1 cellular context compared by ENCODE assay signal in the genomic region with DNA sequence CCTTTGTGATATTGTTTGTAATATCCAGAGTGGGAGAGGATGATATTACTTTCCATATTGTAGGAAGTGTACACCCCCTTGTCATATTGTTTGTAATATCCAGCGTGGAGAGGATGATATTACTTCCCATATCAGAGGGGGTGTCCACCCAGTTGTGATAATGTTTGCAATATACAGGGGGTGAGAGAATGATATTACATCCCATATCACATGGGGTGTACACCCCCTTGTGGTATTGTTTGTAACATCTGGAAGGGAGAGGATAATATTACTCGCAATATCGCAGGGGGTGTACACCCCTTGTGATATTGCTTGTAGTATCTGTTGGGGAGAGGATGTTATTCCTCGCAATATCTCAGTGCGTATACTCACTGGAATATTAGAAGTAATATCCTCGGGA.
TF ChIP-seq lines count a peak whose summit lies in the region.

No MANE protein-coding gene starts in this region.

TF ChIP-seq in HCT116, 20 proteins besides CTCF, POLR2A, EP300 and RAD21 (continued from another document):
- TF ChIP-seq, protein P1, sequence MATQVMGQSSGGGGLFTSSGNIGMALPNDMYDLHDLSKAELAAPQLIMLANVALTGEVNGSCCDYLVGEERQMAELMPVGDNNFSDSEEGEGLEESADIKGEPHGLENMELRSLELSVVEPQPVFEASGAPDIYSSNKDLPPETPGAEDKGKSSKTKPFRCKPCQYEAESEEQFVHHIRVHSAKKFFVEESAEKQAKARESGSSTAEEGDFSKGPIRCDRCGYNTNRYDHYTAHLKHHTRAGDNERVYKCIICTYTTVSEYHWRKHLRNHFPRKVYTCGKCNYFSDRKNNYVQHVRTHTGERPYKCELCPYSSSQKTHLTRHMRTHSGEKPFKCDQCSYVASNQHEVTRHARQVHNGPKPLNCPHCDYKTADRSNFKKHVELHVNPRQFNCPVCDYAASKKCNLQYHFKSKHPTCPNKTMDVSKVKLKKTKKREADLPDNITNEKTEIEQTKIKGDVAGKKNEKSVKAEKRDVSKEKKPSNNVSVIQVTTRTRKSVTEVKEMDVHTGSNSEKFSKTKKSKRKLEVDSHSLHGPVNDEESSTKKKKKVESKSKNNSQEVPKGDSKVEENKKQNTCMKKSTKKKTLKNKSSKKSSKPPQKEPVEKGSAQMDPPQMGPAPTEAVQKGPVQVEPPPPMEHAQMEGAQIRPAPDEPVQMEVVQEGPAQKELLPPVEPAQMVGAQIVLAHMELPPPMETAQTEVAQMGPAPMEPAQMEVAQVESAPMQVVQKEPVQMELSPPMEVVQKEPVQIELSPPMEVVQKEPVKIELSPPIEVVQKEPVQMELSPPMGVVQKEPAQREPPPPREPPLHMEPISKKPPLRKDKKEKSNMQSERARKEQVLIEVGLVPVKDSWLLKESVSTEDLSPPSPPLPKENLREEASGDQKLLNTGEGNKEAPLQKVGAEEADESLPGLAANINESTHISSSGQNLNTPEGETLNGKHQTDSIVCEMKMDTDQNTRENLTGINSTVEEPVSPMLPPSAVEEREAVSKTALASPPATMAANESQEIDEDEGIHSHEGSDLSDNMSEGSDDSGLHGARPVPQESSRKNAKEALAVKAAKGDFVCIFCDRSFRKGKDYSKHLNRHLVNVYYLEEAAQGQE (IDR thresholded peaks at IDR 0.05; ENCODE audit: low read depth): no peak
- no peak for TF ChIP-seq TCF7L2 (IDR thresholded peaks at IDR 0.05; ENCODE audit: borderline replicate concordance, extremely low read depth, insufficient read depth, insufficient read length)
TF ChIP-seq in HCT116: peak in this region for 0.
